Comparison of ENCODE assay signal across 8 cellular contexts in genomic region chr9:93574900-93575705, GRCh38. TPM values are rescaled to one million over a fixed set of nuclear protein-coding genes. Genes with fewer than 3 reads are reported as not detected.
DNase-seq lines count a peak whose midpoint lies in the region; TF ChIP-seq lines count a peak whose summit lies in the region.

No MANE protein-coding gene starts in this region.

- no peaks in the 10 kb centered on the region for H3F3A ChIP-seq in SU-DHL-6 (ENCODE audit: insufficient read depth)

- intact Hi-C loops in posterior vena cava (cut with DNase I): loop anchor here in 1 of 2 donors (10.0 kb wide), 1 partner anchor 390 kb away; no protein-coding TSS in a partner anchor

- H4K20me1 ChIP-seq in SU-DHL-6 (ENCODE audit: low read depth, low read length): no peaks in the 10 kb centered on the region

- H3K27me3 ChIP-seq in SU-DHL-6 (ENCODE audit: low read length): no peaks in the 10 kb centered on the region

- peak overlapping the region; percentile 79 for H3K9ac ChIP-seq in SU-DHL-6 (ENCODE audit: low read length)

- H3K4me2 ChIP-seq in SU-DHL-6 (ENCODE audit: low read depth, low read length, poor library complexity, severe bottlenecking): peak overlapping the region; percentile 79

- no peak for TF ChIP-seq CTCF in SU-DHL-6 (IDR thresholded peaks at IDR 0.05; ENCODE audit: insufficient read depth, low read length, poor library complexity, severe bottlenecking)
- no peak for TF ChIP-seq CTCF in foreskin fibroblast (IDR thresholded peaks at IDR 0.05; ENCODE audit: low read depth, low read length)

- peak; percentile 9 for DNase-seq in ELR (ENCODE audit: low read depth)
- DNase-seq in foreskin fibroblast: peak in 1 of 2 donors; percentile 33
- peak; percentile 70 for DNase-seq in posterior vena cava (ENCODE audit: low spot score)
- DNase-seq in ureter (ENCODE audit: low spot score): no peak
- no peak for DNase-seq in Ammon's horn (ENCODE audit: low spot score)
- no peak for DNase-seq in anterior cingulate cortex (lab: John Stamatoyannopoulos, UW)
- no peak for DNase-seq in stimulated activated CD4-positive, alpha-beta T cell treated with anti-CD3 and anti-CD28 coated beads, Interleukin-4, amount 100 ng/mL, for 4 hours

- H3K27ac ChIP-seq in SU-DHL-6 (ENCODE audit: low read depth, low read length): no peak overlapping the region

- no peaks in the 10 kb centered on the region for H3K9me3 ChIP-seq in SU-DHL-6 (ENCODE audit: insufficient read depth, low read length)

- H3K9me2 ChIP-seq in SU-DHL-6 (replicated peaks; ENCODE audit: insufficient read depth, low read length): no peaks in the 10 kb centered on the region

- no peaks in the 10 kb centered on the region; the same call in 1 of the 2 replicates for H3K79me2 ChIP-seq in SU-DHL-6 (ENCODE audit: insufficient read depth, low read length)

- peak overlapping the region; percentile 93 for H2AFZ ChIP-seq in SU-DHL-6 (ENCODE audit: low read depth, low read length, severe bottlenecking)

- no peaks in the 10 kb centered on the region for H3K36me3 ChIP-seq in SU-DHL-6 (ENCODE audit: low read length)

- peak overlapping the region; percentile 72 for H3K4me3 ChIP-seq in SU-DHL-6 (ENCODE audit: insufficient read depth, low read length, poor library complexity, severe bottlenecking)
- H3K4me3 ChIP-seq in foreskin fibroblast (ENCODE audit: low read depth in 1 of 2, low read length in 2 of 2): peak overlapping the region; percentile 76 to 77

RNA-seq across cellular contexts. Expression of gene PHF2, which starts 1.3 kb away (rescaled TPM):
- total RNA-seq in posterior vena cava (10 to 100 TPM; 26.1 to 27.9 TPM), ureter (34.6 TPM)

Comparison
In these comparisons a context has a peak if more than half of its experiments do, and no peak if none do; other contexts are left out.
1. DNase-seq: peak in ELR (single experiment) and posterior vena cava (single experiment); none in ureter (single experiment), Ammon's horn (single experiment), anterior cingulate cortex (0 of 58) and stimulated activated CD4-positive, alpha-beta T cell treated with anti-CD3 and anti-CD28 coated beads, Interleukin-4, amount 100 ng/mL, for 4 hours (0 of 2).